31 cellular contexts compared by ENCODE assay signal in genomic region chr15:71548317-71548908, GRCh38.
DNase-seq lines count a peak whose midpoint lies in the region; ATAC-seq, FAIRE-seq and TF ChIP-seq lines count a peak whose summit lies in the region.
"Had no signal": no experiment of that assay in that cellular context is flagged by ENCODE, and none has a peak within 500 bp of the region (broad histone marks: within the 10 kb centered on the region; RNA-seq: fewer than 3 reads in every experiment).

No MANE protein-coding gene starts in this region.

- H3K36me3 ChIP-seq in keratinocyte (ENCODE audit: control insufficient read depth in 2 of 2, extremely low read depth in 1 of 2, insufficient read depth in 2 of 2, low read length in 2 of 2) (peaks cover 0 to 3% of the 10 kb centered on the region in 2 experiments), stomach (no peaks in the 10 kb centered on the region)
- H3K36me3 ChIP-seq: SJCRH30, thoracic aorta had no signal

- FAIRE-seq in keratinocyte (lab: Jason Lieb, UNC) = peak; percentile 72
- FAIRE-seq: A204.1, astrocyte, HTR-8/SVneo had no signal

- no peaks in the 10 kb centered on the region for H3K9me3 ChIP-seq in keratinocyte (ENCODE audit: control insufficient read depth, low read depth, low read length)
- H3K9me3 ChIP-seq in stomach = no peaks in the 10 kb centered on the region
- H3K9me3 ChIP-seq: SJCRH30, thoracic aorta had no signal

- no peak for TF ChIP-seq POLR2A in stomach (IDR thresholded peaks at IDR 0.05)

- H3K4me1 ChIP-seq in keratinocyte (ENCODE audit: control insufficient read depth, extremely low read depth, insufficient read depth, low read length) (peaks cover 41% of the 10 kb centered on the region), stomach (peaks cover 0 to 49% (median 25%) of the 10 kb centered on the region in 4 donors)

- WGBS in stomach, 5 donors = 24 to 49% (median 32%) methylated on average over 8 of the region's 8 CpGs

- H3K4me3 ChIP-seq in keratinocyte (ENCODE audit: control insufficient read depth in 2 of 3, extremely low read depth in 1 of 3, insufficient read depth in 2 of 3, low read depth in 1 of 3, low read length in 3 of 3) = no peak overlapping the region
- H3K4me3 ChIP-seq in stomach = peak overlapping the region in 3 of 4 donors; percentile 1 to 39 (median 9)
- H3K4me3 ChIP-seq: SJCRH30, thoracic aorta had no signal

- H3K27ac ChIP-seq in keratinocyte (ENCODE audit: control insufficient read depth, insufficient read depth, low read length) (no peak overlapping the region), stomach (peak overlapping the region; percentile 13 to 74 (median 63))
- H3K27ac ChIP-seq: KMS-11, SJCRH30, thoracic aorta had no signal

- no peaks in the 10 kb centered on the region for H3K9me1 ChIP-seq in keratinocyte (ENCODE audit: control insufficient read depth, extremely low read depth, insufficient read depth, low read length)

- no peaks in the 10 kb centered on the region for H4K20me1 ChIP-seq in keratinocyte (ENCODE audit: control insufficient read depth, extremely low read depth, insufficient read depth, low read length)

- H3K4me2 ChIP-seq in keratinocyte (ENCODE audit: control insufficient read depth, extremely low read depth, insufficient read depth, low read depth, low read length) = peak overlapping the region; percentile 39
- H3K4me2 ChIP-seq: KMS-11 had no signal

- intact Hi-C loops in stomach (cut with DNase I; ENCODE audit: low total_unique reads) = no loop called here

- H3K9me3 Mint-ChIP-seq in brain = peaks cover 0 to 6% (median 0%) of the 10 kb centered on the region in 5 experiments
- H3K9me3 Mint-ChIP-seq: activated CD4-positive, alpha-beta T cell treated with anti-CD3 and anti-CD28 coated beads, Interleukin-2, amount 10 ng/mL, durations not matched to agents 24 days and 14 days; HFFc6 had no signal

- peaks cover 47% of the 10 kb centered on the region for H3K4me1 Mint-ChIP-seq in brain
- H3K4me1 Mint-ChIP-seq: activated CD4-positive, alpha-beta T cell treated with anti-CD3 and anti-CD28 coated beads, Interleukin-2, amount 10 ng/mL, durations not matched to agents 24 days and 14 days; activated CD8-positive, alpha-beta memory T cell treated with anti-CD3 and anti-CD28 coated beads, Interleukin-2, amount 10 ng/mL, durations not matched to agents 7 days and 5 days; B cell; naive thymus-derived CD4-positive, alpha-beta T cell; stimulated activated naive B cell treated with anti-CD40 and anti-IgM and Interleukin-4, amounts not matched to agents 10 μg/mL and 1 μg/mL and 100 μg/mL, for 72 hours; T-helper 17 cell had no signal

- H3K27ac Mint-ChIP-seq in brain = peak overlapping the region in 3 of 5 experiments; percentile 27 to 79 (median 66)
- H3K27ac Mint-ChIP-seq: activated CD4-positive, alpha-beta T cell treated with anti-CD3 and anti-CD28 coated beads, Interleukin-2, amount 10 ng/mL, durations not matched to agents 24 days and 14 days; activated CD8-positive, alpha-beta memory T cell treated with anti-CD3 and anti-CD28 coated beads, Interleukin-2, amount 10 ng/mL, durations not matched to agents 7 days and 5 days; activated naive CD8-positive, alpha-beta T cell; B cell; HFFc6; naive thymus-derived CD4-positive, alpha-beta T cell; stimulated activated naive B cell treated with anti-CD40 and anti-IgM and Interleukin-4, amounts not matched to agents 10 μg/mL and 1 μg/mL and 100 μg/mL, for 72 hours; T-helper 17 cell had no signal

- no peaks in the 10 kb centered on the region for H3K79me2 ChIP-seq in keratinocyte (ENCODE audit: control insufficient read depth, insufficient read depth, low read length)

- no peak overlapping the region for H2AFZ ChIP-seq in keratinocyte (ENCODE audit: control insufficient read depth, low read length)

- ATAC-seq in GM21619 (IDR thresholded peaks at IDR 0.05; ENCODE audit: unreplicated experiment) = no peak
- no peak for ATAC-seq in GM18870 (IDR thresholded peaks at IDR 0.05; ENCODE audit: unreplicated experiment)
- ATAC-seq: activated CD8-positive, alpha-beta memory T cell treated with anti-CD3 and anti-CD28 coated beads, Interleukin-2, amount 10 ng/mL, durations not matched to agents 7 days and 5 days; left colon; naive thymus-derived CD4-positive, alpha-beta T cell; Panc1; stimulated activated naive B cell treated with anti-CD40 and anti-IgM and Interleukin-4, amounts not matched to agents 10 μg/mL and 1 μg/mL and 100 μg/mL, for 72 hours; T-helper 17 cell had no signal

- DNase-seq in NCI-H82 (lab: John Stamatoyannopoulos, UW) (peak; percentile 30), NCI-H82 treated with DMSO at 0.1 percent for 48 hours (lab: John Stamatoyannopoulos, UW; ENCODE audit: unreplicated experiment) (no peak), keratinocyte (ENCODE audit: low read depth, low spot score) (no peak), stomach (no peak)
- DNase-seq in activated T-cell treated with anti-CD3 and anti-CD28 coated beads, Interleukin-2, amount 50 U/mL, for 1 hour = no peak
- DNase-seq: activated CD4-positive, alpha-beta T cell treated with anti-CD3 and anti-CD28 coated beads, Interleukin-2, amount 10 ng/mL, durations not matched to agents 24 days and 14 days; activated CD8-positive, alpha-beta memory T cell treated with anti-CD3 and anti-CD28 coated beads, Interleukin-2, amount 10 ng/mL, durations not matched to agents 7 days and 5 days; effector CD4-positive, alpha-beta T cell; erythroblast; GF-D8; HFFc6; left colon; naive thymus-derived CD4-positive, alpha-beta T cell; NCI-H1694 treated with DMSO at 0.1 percent for 48 hours; NCI-H446; NK-92 treated with Interleukin-12 subunit alpha and Interleukin-12 subunit beta, amount 100 ng/mL, for 24 hours; SJCRH30; stimulated activated CD4-positive, alpha-beta T cell treated with anti-CD3 and anti-CD28 coated beads, Interleukin-2, amount 100 ng/mL, for 24 hours; stimulated activated naive B cell treated with anti-CD40 and anti-IgM and Interleukin-4, amounts not matched to agents 10 μg/mL and 1 μg/mL and 100 μg/mL, for 72 hours; T-helper 17 cell had no signal

- dilution Hi-C loops in keratinocyte (cut with MboI; ENCODE audit: extremely low pct_ligation_motif_present, low sequenced_read_pairs) = no loop called here

- no peak for TF ChIP-seq EP300 in stomach (IDR thresholded peaks at IDR 0.05)

- H3K9ac ChIP-seq in keratinocyte (ENCODE audit: control insufficient read depth, extremely low read depth, insufficient read depth, low read length) = no peak overlapping the region
- H3K9ac ChIP-seq: KMS-11 had no signal

- no peaks in the 10 kb centered on the region for H3K27me3 ChIP-seq in keratinocyte (ENCODE audit: control insufficient read depth, extremely low read depth, insufficient read depth, low read length)
- H3K27me3 ChIP-seq in stomach = no peaks in the 10 kb centered on the region
- H3K27me3 ChIP-seq: SJCRH30 had no signal

- no peaks in the 10 kb centered on the region for H3K36me3 Mint-ChIP-seq in brain
- H3K36me3 Mint-ChIP-seq: activated CD8-positive, alpha-beta memory T cell treated with anti-CD3 and anti-CD28 coated beads, Interleukin-2, amount 10 ng/mL, durations not matched to agents 7 days and 5 days; activated naive CD8-positive, alpha-beta T cell; naive thymus-derived CD4-positive, alpha-beta T cell; stimulated activated naive B cell treated with anti-CD40 and anti-IgM and Interleukin-4, amounts not matched to agents 10 μg/mL and 1 μg/mL and 100 μg/mL, for 72 hours had no signal

- H3K27me3 Mint-ChIP-seq in brain = peaks cover 4% of the 10 kb centered on the region
- H3K27me3 Mint-ChIP-seq: activated naive CD8-positive, alpha-beta T cell had no signal

- H3K4me3 Mint-ChIP-seq in brain = peak overlapping the region in 3 of 5 experiments; percentile 44 to 70 (median 57)
- H3K4me3 Mint-ChIP-seq: activated CD4-positive, alpha-beta T cell treated with anti-CD3 and anti-CD28 coated beads, Interleukin-2, amount 10 ng/mL, durations not matched to agents 24 days and 14 days; activated CD8-positive, alpha-beta memory T cell treated with anti-CD3 and anti-CD28 coated beads, Interleukin-2, amount 10 ng/mL, durations not matched to agents 7 days and 5 days; activated naive CD8-positive, alpha-beta T cell; B cell; HFFc6; naive thymus-derived CD4-positive, alpha-beta T cell; stimulated activated naive B cell treated with anti-CD40 and anti-IgM and Interleukin-4, amounts not matched to agents 10 μg/mL and 1 μg/mL and 100 μg/mL, for 72 hours; T-helper 17 cell had no signal

- TF ChIP-seq CTCF in brain (conservative IDR thresholded peaks at IDR 0.05) (peak in 1 of 2 experiments; percentile 30), keratinocyte (optimal IDR thresholded peaks at IDR 0.05 in 1 of 3, IDR thresholded peaks at IDR 0.05 in 1 of 3, conservative IDR thresholded peaks at IDR 0.05 in 1 of 3; ENCODE audit: extremely low read depth in 1 of 3, insufficient read depth in 2 of 3, low read length in 3 of 3) (no peak), stomach (IDR thresholded peaks at IDR 0.05) (no peak)

Comparison
In these comparisons a context has a peak if more than half of its experiments do, and no peak if none do; other contexts are left out.
1. H3K4me3 ChIP-seq: peak in stomach (3 of 4); none in keratinocyte (0 of 3).